13 cellular contexts compared by ENCODE assay signal in the genomic region with DNA sequence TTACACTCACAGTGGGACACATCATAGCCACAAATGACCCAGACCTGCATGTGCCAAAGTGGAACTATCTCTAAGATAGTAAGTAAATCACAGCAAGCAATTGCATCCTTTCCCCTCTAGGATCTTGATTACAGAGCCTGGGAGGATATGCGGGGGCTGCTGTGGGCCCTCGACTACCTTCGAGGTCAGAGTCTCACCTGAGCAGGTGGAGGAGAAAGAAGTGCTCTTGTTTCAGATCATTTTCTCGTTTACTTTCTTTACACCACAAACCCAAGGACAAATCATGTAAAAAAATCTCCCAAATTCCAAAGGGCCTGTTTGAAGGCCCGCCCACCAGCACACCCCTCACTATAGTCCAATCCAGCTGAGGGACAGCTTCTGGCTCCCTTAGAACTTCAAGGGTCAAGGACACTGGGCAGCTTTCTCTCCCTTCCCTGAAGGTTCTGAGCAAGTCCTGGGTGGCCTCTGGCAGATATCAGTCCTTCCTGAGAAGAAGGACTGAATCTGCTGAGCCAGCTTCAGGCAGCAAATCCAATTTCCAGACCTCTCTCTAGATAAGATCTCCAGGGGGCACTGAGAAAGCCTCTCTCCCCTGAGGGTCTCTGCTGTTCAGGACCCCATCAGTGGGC. TPM values are rescaled to one million over a fixed set of nuclear protein-coding genes. Genes with fewer than 3 reads are reported as not detected.
DNase-seq lines count a peak whose midpoint lies in the region; ATAC-seq, FAIRE-seq and TF ChIP-seq lines count a peak whose summit lies in the region.
"Had no signal": no experiment of that assay in that cellular context is flagged by ENCODE, and none has a peak within 500 bp of the region (broad histone marks: within the 10 kb centered on the region; RNA-seq: fewer than 3 reads in every experiment).

No MANE protein-coding gene starts in this region.

- H3K36me3 ChIP-seq in SK-N-MC (ENCODE audit: insufficient read depth, low read length) (peaks cover 19% of the 10 kb centered on the region; the same call in 1 of the 2 replicates), kidney (ENCODE audit: control insufficient read depth in 1 of 2, insufficient read depth in 2 of 2, low read length in 2 of 2) (no peaks in the 10 kb centered on the region), spleen (peaks cover 0 to 34% (median 0%) of the 10 kb centered on the region in 6 donors)

- no peak for DNase-seq in activated CD4-positive, alpha-beta T cell treated with anti-CD3 and anti-CD28 coated beads for 36 hours
- no peak for DNase-seq in activated CD4-positive, alpha-beta T cell treated with anti-CD3 and anti-CD28 coated beads for 4 hours
- no peak for DNase-seq in SK-N-MC (ENCODE audit: low read depth, low spot score)
- DNase-seq in kidney, result no peak
- DNase-seq in spleen, result peak; percentile 25
- no peak for DNase-seq in hepatic stellate cell (ENCODE audit: low spot score)
- DNase-seq in T-helper 9 cell, result no peak
- DNase-seq: amygdala; DMS79 treated with DMSO at 0.1 percent for 48 hours; NCI-H146; stimulated activated CD8-positive, alpha-beta memory T cell treated with anti-CD3 and anti-CD28 coated beads, Interleukin-4, amount 100 ng/mL, for 48 hours had no signal

- 73 to 82% (median 73%) methylated on average over 5 of the region's 5 CpGs for WGBS in spleen, 5 donors

- no peak overlapping the region for H3K4me3 Mint-ChIP-seq in activated CD4-positive, alpha-beta T cell treated with anti-CD3 and anti-CD28 coated beads for 36 hours

- peaks cover 75% of the 10 kb centered on the region for H3K4me1 Mint-ChIP-seq in activated CD4-positive, alpha-beta T cell treated with anti-CD3 and anti-CD28 coated beads for 36 hours

- TF ChIP-seq POLR2A in spleen (IDR thresholded peaks at IDR 0.05), result no peak

- CTCF ChIA-PET in activated CD4-positive, alpha-beta T cell treated with anti-CD3 and anti-CD28 coated beads for 36 hours (lab: Charles Lee), result interaction anchor here (0.6 to 0.7 kb wide), 2 partner anchors 12 to 73 kb away, joined by 3 to 4 read pairs; no protein-coding TSS in a partner anchor

- peak overlapping the region; percentile 67 for H3K27ac ChIP-seq in SK-N-MC
- H3K27ac ChIP-seq in kidney (ENCODE audit: low read depth in 2 of 2, low read length in 2 of 2), result peak overlapping the region; percentile 54 to 68
- H3K27ac ChIP-seq in spleen, result peak overlapping the region in 7 of 8 donors; percentile 5 to 97 (median 41)

- peak overlapping the region; percentile 2 for H3K27ac Mint-ChIP-seq in activated CD4-positive, alpha-beta T cell treated with anti-CD3 and anti-CD28 coated beads for 36 hours

- H3K27me3 ChIP-seq in spleen (replicated peaks in 1 of 7), result no peaks in the 10 kb centered on the region

- H3K9me3 ChIP-seq in SK-N-MC (ENCODE audit: low read depth, low read length), result no peaks in the 10 kb centered on the region
- no peaks in the 10 kb centered on the region for H3K9me3 ChIP-seq in kidney (ENCODE audit: control insufficient read depth in 1 of 2, low read length in 2 of 2)
- H3K9me3 ChIP-seq in spleen, result no peaks in the 10 kb centered on the region

- no peaks in the 10 kb centered on the region for H3K27me3 Mint-ChIP-seq in activated CD4-positive, alpha-beta T cell treated with anti-CD3 and anti-CD28 coated beads for 36 hours

- H3K4me1 ChIP-seq in kidney (ENCODE audit: control insufficient read depth in 1 of 2, insufficient read depth in 1 of 2, low read depth in 1 of 2, low read length in 2 of 2), result peaks cover 16 to 37% of the 10 kb centered on the region in 2 donors
- H3K4me1 ChIP-seq in spleen, result peaks cover 58 to 100% (median 88%) of the 10 kb centered on the region in 6 donors

- FAIRE-seq in kidney (lab: Jason Lieb, UNC), result no peak
- FAIRE-seq: endometrium had no signal

- peaks cover 24% of the 10 kb centered on the region for H3K36me3 Mint-ChIP-seq in activated CD4-positive, alpha-beta T cell treated with anti-CD3 and anti-CD28 coated beads for 36 hours (ENCODE audit: low read depth)

- POLR2A ChIA-PET in activated CD4-positive, alpha-beta T cell treated with anti-CD3 and anti-CD28 coated beads for 36 hours (lab: Charles Lee), result no interaction called here

- intact Hi-C loops in activated CD4-positive, alpha-beta T cell treated with anti-CD3 and anti-CD28 coated beads for 36 hours (cut with DNase I, micrococcal nuclease), result loop anchor here in 1 of 2 experiments (10.0 kb wide), 2 partner anchors 495 to 825 kb away; partner anchors contain the start of genes AGO1, KIAA0319L and NCDN
- intact Hi-C loops in kidney (cut with DNase I) (no loop called here), spleen (cut with DNase I; ENCODE audit: low total_unique reads) (no loop called here)

- TF ChIP-seq CTCF in kidney (IDR thresholded peaks at IDR 0.05; ENCODE audit: borderline replicate concordance, extremely low read depth, insufficient read depth) (no peak), spleen (IDR thresholded peaks at IDR 0.05 in 8 of 11, conservative IDR thresholded peaks at IDR 0.05 in 3 of 11) (no peak)

- H3K9me3 Mint-ChIP-seq in activated CD4-positive, alpha-beta T cell treated with anti-CD3 and anti-CD28 coated beads for 36 hours (ENCODE audit: low read depth), result no peaks in the 10 kb centered on the region

- ATAC-seq in activated CD4-positive, alpha-beta T cell treated with anti-CD3 and anti-CD28 coated beads for 36 hours, result no peak
- ATAC-seq in HG02973 (IDR thresholded peaks at IDR 0.05; ENCODE audit: unreplicated experiment), result no peak

- no peak overlapping the region for H3K4me3 ChIP-seq in SK-N-MC
- H3K4me3 ChIP-seq in kidney (ENCODE audit: low read length in 2 of 2), result no peak overlapping the region
- no peak overlapping the region for H3K4me3 ChIP-seq in spleen

- H3K9ac ChIP-seq in SK-N-MC (ENCODE audit: insufficient read length) (peak overlapping the region; percentile 48), kidney (ENCODE audit: low read length in 2 of 2) (peak overlapping the region in 1 of 2 donors; percentile 53)

RNA-seq across cellular contexts. Expression of gene STK40, which starts 5.6 kb away (rescaled TPM):
- 10 to 100 TPM; 38.8 to 51.3 TPM for total RNA-seq in activated CD4-positive, alpha-beta T cell treated with anti-CD3 and anti-CD28 coated beads for 36 hours
- total RNA-seq in kidney (39.2 TPM), spleen (10 to 100 TPM; 43.3 to 79.2 (median 55.3) TPM)
- polyA plus RNA-seq in kidney (ENCODE audit: insufficient read depth, low read depth, low replicate concordance) (30.9 TPM), spleen (10 to 100 TPM; 13.7 to 37.4 (median 14.8) TPM)

RNA-seq across cellular contexts. Expression of gene LSM10, which starts 17.6 kb away (rescaled TPM):
- 10 to 100 TPM; 40.6 to 44.0 TPM for total RNA-seq in activated CD4-positive, alpha-beta T cell treated with anti-CD3 and anti-CD28 coated beads for 36 hours
- total RNA-seq in kidney, result 29.5 TPM
- polyA plus RNA-seq in kidney (ENCODE audit: insufficient read depth, low read depth, low replicate concordance), result 91.6 TPM
- 10 to 100 TPM; 42.9 to 62.2 (median 49.0) TPM for total RNA-seq in spleen
- 10 to 100 TPM; 65.1 to 87.6 (median 86.6) TPM for polyA plus RNA-seq in spleen

RNA-seq across cellular contexts. Expression of gene EVA1B, which starts 56.7 kb away (rescaled TPM):
- total RNA-seq in activated CD4-positive, alpha-beta T cell treated with anti-CD3 and anti-CD28 coated beads for 36 hours, result 1 to 10 TPM; 2.7 to 3.1 TPM
- total RNA-seq in kidney (31.8 TPM), spleen (10 to 100 TPM; 31.1 to 77.4 (median 43.7) TPM)
- polyA plus RNA-seq in kidney (ENCODE audit: insufficient read depth, low read depth, low replicate concordance) (91.8 TPM), spleen (10 to 100 TPM; 17.2 to 45.1 (median 37.4) TPM)
